Comparison of ENCODE assay signal across 10 cellular contexts in the genomic region with DNA sequence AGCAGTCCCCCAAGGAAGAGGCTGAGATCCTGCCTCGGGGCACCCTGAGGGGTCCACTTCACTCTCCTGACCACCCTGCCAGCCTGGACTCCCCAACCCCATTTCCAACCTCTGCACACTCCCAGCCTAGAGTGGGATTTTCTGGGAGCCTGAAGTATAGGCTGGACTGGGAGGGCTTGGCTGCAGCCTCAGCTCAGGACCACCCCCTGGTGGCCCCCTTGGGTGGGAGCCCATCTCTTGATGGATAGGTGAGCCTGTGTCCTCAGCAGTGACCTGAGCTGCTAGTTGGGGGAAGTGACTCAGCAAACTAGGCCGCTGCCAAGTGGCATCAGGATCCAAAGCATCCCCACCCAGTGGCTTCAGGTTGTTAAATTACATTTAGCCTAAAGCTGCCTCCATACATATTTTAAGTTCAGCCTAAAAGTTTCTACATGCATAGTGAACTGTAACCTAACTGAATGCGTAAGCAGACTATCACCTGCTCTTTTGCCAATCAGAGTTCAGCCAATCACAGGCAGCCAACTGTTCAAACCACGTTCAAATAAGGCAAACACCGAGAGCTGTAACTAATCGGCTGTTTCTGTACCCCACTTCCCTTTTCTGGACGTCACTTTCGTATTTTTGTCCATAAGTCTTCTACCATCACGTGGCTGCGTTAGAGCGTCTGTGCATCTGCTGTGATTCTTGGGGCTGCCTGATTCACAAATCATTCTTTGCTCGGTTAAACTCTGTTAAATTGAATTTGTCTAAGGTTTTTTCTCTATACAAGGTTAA.
A peak's percentile ranks its signal among the peaks of the same experiment; 100 is the strongest.
DNase-seq lines count a peak whose midpoint lies in the region; ATAC-seq and TF ChIP-seq lines count a peak whose summit lies in the region.
"Had no signal": no experiment of that assay in that cellular context is flagged by ENCODE, and none has a peak within 500 bp of the region (broad histone marks: within the 10 kb centered on the region; RNA-seq: fewer than 3 reads in every experiment).

No MANE protein-coding gene starts in this region.

- H3K4me3 ChIP-seq in GM12865 (ENCODE audit: low read depth, low read length) (no peak overlapping the region), astrocyte of the cerebellum (ENCODE audit: low read depth, low read length) (no peak overlapping the region)
- H3K4me3 ChIP-seq: lower lobe of right lung had no signal

- no peaks in the 10 kb centered on the region for H3K36me3 Mint-ChIP-seq in natural killer cell treated with Interleukin-12 subunit alpha and Interleukin-12 subunit beta and Interleukin-15 and Interleukin-18, amount 100 ng/mL, for 72 hours

- ATAC-seq in HG02885 (IDR thresholded peaks at IDR 0.05; ENCODE audit: poor library complexity, unreplicated experiment) (peak; percentile 50), Right ventricle myocardium inferior (no peak)
- peak; percentile 22 to 30 for ATAC-seq in natural killer cell treated with Interleukin-12 subunit alpha and Interleukin-12 subunit beta and Interleukin-15 and Interleukin-18, amount 100 ng/mL, for 72 hours

- no peak for TF ChIP-seq CTCF in GM12865 (IDR thresholded peaks at IDR 0.05; ENCODE audit: insufficient read depth, low read depth, low read length, missing control alignments)
- peak; percentile 57 for TF ChIP-seq CTCF in astrocyte of the cerebellum (IDR thresholded peaks at IDR 0.05; ENCODE audit: low read depth, low read length, missing control alignments)

- H3K27ac Mint-ChIP-seq in natural killer cell treated with Interleukin-12 subunit alpha and Interleukin-12 subunit beta and Interleukin-15 and Interleukin-18, amount 100 ng/mL, for 72 hours: peak overlapping the region in 1 of 2 donors; percentile 12

- in situ Hi-C loops in astrocyte of the cerebellum (cut with HindIII; ENCODE audit: low sequenced_read_pairs): no loop called here

- intact Hi-C loops in Right ventricle myocardium inferior (cut with DNase I): no loop called here

- H3K4me1 Mint-ChIP-seq in natural killer cell treated with Interleukin-12 subunit alpha and Interleukin-12 subunit beta and Interleukin-15 and Interleukin-18, amount 100 ng/mL, for 72 hours (ENCODE audit: low read depth in 2 of 2): peaks cover 6 to 15% of the 10 kb centered on the region in 2 donors

- no peaks in the 10 kb centered on the region for H3K9me3 Mint-ChIP-seq in natural killer cell treated with Interleukin-12 subunit alpha and Interleukin-12 subunit beta and Interleukin-15 and Interleukin-18, amount 100 ng/mL, for 72 hours

- no peak overlapping the region for H3K4me3 Mint-ChIP-seq in natural killer cell treated with Interleukin-12 subunit alpha and Interleukin-12 subunit beta and Interleukin-15 and Interleukin-18, amount 100 ng/mL, for 72 hours

- H3K27me3 Mint-ChIP-seq in natural killer cell treated with Interleukin-12 subunit alpha and Interleukin-12 subunit beta and Interleukin-15 and Interleukin-18, amount 100 ng/mL, for 72 hours: no peaks in the 10 kb centered on the region

- peak; percentile 15 for DNase-seq in GM12865 (ENCODE audit: low read depth)
- peak; percentile 9 for DNase-seq in astrocyte of the cerebellum (ENCODE audit: low read depth)
- no peak for DNase-seq in natural killer cell treated with Interleukin-12 subunit alpha and Interleukin-12 subunit beta and Interleukin-15 and Interleukin-18, amount 100 ng/mL, for 72 hours (ENCODE audit: low spot score)
- DNase-seq in cerebellum (ENCODE audit: low spot score): no peak
- DNase-seq in caudate nucleus (lab: John Stamatoyannopoulos, UW): no peak
- DNase-seq in Right ventricle myocardium inferior (ENCODE audit: missing footprints): no peak
- DNase-seq in AG20443 (ENCODE audit: low spot score): no peak
- DNase-seq: lower lobe of right lung, NCI-H2227 treated with DMSO at 0.1 percent for 48 hours had no signal

- no peak overlapping the region for H3K27ac ChIP-seq in caudate nucleus (ENCODE audit: low read depth, low read length)
- H3K27ac ChIP-seq: lower lobe of right lung had no signal

Comparison
In these comparisons a context has a peak if more than half of its experiments do, and no peak if none do; other contexts are left out.
1. DNase-seq: peak in GM12865 (single experiment) and astrocyte of the cerebellum (single experiment); none in natural killer cell treated with Interleukin-12 subunit alpha and Interleukin-12 subunit beta and Interleukin-15 and Interleukin-18, amount 100 ng/mL, for 72 hours (single experiment), cerebellum (single experiment), caudate nucleus (0 of 61), Right ventricle myocardium inferior (single experiment) and AG20443 (single experiment).